ENCODE assay signal across 8 cellular contexts in genomic region chr13:110944121-110944967, GRCh38. TPM values are rescaled to one million over a fixed set of nuclear protein-coding genes. Genes with fewer than 3 reads are reported as not detected.
A peak's percentile ranks its signal among the peaks of the same experiment; 100 is the strongest.
DNase-seq lines count a peak whose midpoint lies in the region; ATAC-seq and TF ChIP-seq lines count a peak whose summit lies in the region.

No MANE protein-coding gene starts in this region.

- peak overlapping the region; percentile 47; the same call in 1 of the 2 replicates for H2AFZ ChIP-seq in GM23248

- H3K9ac ChIP-seq in GM23248 = no peak overlapping the region

- peaks cover 7% of the 10 kb centered on the region for H3K4me1 ChIP-seq in GM23248 (ENCODE audit: insufficient read depth)
- peaks cover 0 to 33% (median 11%) of the 10 kb centered on the region in 9 donors for H3K4me1 ChIP-seq in heart right ventricle

- H3K79me2 ChIP-seq in GM23248 (ENCODE audit: insufficient read depth) = no peaks in the 10 kb centered on the region

- H3K36me3 ChIP-seq in GM23248 (ENCODE audit: low read depth) = no peaks in the 10 kb centered on the region
- no peaks in the 10 kb centered on the region for H3K36me3 ChIP-seq in heart right ventricle

- no peaks in the 10 kb centered on the region for H3K27me3 ChIP-seq in GM23248 (replicated peaks; ENCODE audit: insufficient read depth)
- no peaks in the 10 kb centered on the region for H3K27me3 ChIP-seq in heart right ventricle

- H3K27ac ChIP-seq in GM23248 = no peak overlapping the region
- peak overlapping the region in 8 of 10 donors; percentile 6 to 72 (median 52) for H3K27ac ChIP-seq in heart right ventricle

- WGBS in GM23248 (ENCODE audit: low coverage in 1 of 2, low lambda C conversion rate in 2 of 2, missing lambda C conversion rate in 2 of 2), 2 experiments = 54% methylated on average over 8 of the region's 8 CpGs
- 55 to 64% methylated on average over 8 of the region's 8 CpGs for WGBS in heart right ventricle, 2 donors

- no peak overlapping the region for H3K4me3 ChIP-seq in GM23248
- H3K4me3 ChIP-seq in NB4 (ENCODE audit: low read depth, low read length) = no peak overlapping the region
- H3K4me3 ChIP-seq in heart right ventricle = no peak overlapping the region

- H3K9me3 ChIP-seq in GM23248 (ENCODE audit: low read depth) (no peaks in the 10 kb centered on the region), heart right ventricle (no peaks in the 10 kb centered on the region)

- TF ChIP-seq CTCF in NB4 (IDR thresholded peaks at IDR 0.05; ENCODE audit: low read depth, low read length) (peak; percentile 67), heart right ventricle (IDR thresholded peaks at IDR 0.05) (peak in 8 of 9 donors; percentile 8 to 64 (median 54))

- intact Hi-C loops in heart right ventricle (cut with DNase I) = loop anchor here in 4 of 10 donors (5.0 to 10.0 kb wide), 2 partner anchors 100 to 103 kb away; no protein-coding TSS in a partner anchor

- in situ Hi-C loops in GM23248 (cut with MboI) = loop anchor here (10.0 to 25.0 kb wide), 2 partner anchors 100 to 268 kb away; no protein-coding TSS in a partner anchor

- DNase-seq in NCI-H2196 (lab: John Stamatoyannopoulos, UW; ENCODE audit: unreplicated experiment) (peak; percentile 41), NCI-H2196 treated with DMSO at 0.1 percent for 48 hours (lab: John Stamatoyannopoulos, UW; ENCODE audit: unreplicated experiment) (no peak), GM23248 (peak; percentile 76), NB4 (ENCODE audit: low read depth) (peak; percentile 65), activated T-cell treated with anti-CD3 and anti-CD28 coated beads for 4 hours (peak; percentile 7), heart right ventricle (peak in 1 of 2 donors; percentile 33)
- peak in 2 of 3 donors; percentile 24 to 34 for DNase-seq in stimulated activated CD4-positive, alpha-beta T cell treated with anti-CD3 and anti-CD28 coated beads, TNF-alpha, amount 100 ng/mL, for 48 hours (ENCODE audit: low read depth in 3 of 3)

- TF ChIP-seq POLR2A in NB4 (IDR thresholded peaks at IDR 0.05; ENCODE audit: extremely low read depth, insufficient read length) = no peak

- ATAC-seq in heart right ventricle = peak; percentile 46 to 77 (median 64)
- ATAC-seq in GM18517 (IDR thresholded peaks at IDR 0.05; ENCODE audit: unreplicated experiment) = no peak

- H3F3A ChIP-seq in GM23248 (ENCODE audit: insufficient read depth) = no peaks in the 10 kb centered on the region; the same call in 1 of the 2 replicates

- H4K20me1 ChIP-seq in GM23248 (ENCODE audit: insufficient read depth) = no peaks in the 10 kb centered on the region

- H3K4me2 ChIP-seq in GM23248 (ENCODE audit: unreplicated experiment) = no peak overlapping the region

- H3K9me2 ChIP-seq in GM23248 (ENCODE audit: insufficient read depth) = no peaks in the 10 kb centered on the region

RNA-seq across cellular contexts. Expression of gene ANKRD10, which starts 29.5 kb away (rescaled TPM):
- 34.1 and 39.9 TPM in 2 replicates for total RNA-seq in GM23248 (2014; rRNA removed; shearing (Covaris generic))
- polyA plus RNA-seq in GM23248 (2016; fragmentation: Nextera tagmentation; extraction: Ambion mirVana) = 33.4 and 42.7 TPM in 2 replicates
- total RNA-seq in heart right ventricle = 10 to 100 TPM; 38.1 to 71.4 (median 49.0) TPM
- polyA plus RNA-seq in heart right ventricle = 100 to 1,000 TPM in 1 of 2 donors, 10 to 100 TPM in 1; 32.4 to 127 TPM
